In genomic region chr6:15248451-15249370, GRCh38 we compare ENCODE assay signal across 1 cellular context.
TF ChIP-seq lines count a peak whose summit lies in the region.

No MANE protein-coding gene starts in this region.

TF ChIP-seq in HEK293, 187 proteins besides CTCF, POLR2A, EP300 and RAD21 (continued from another document):
- TF ChIP-seq ZBTB49 (tag by site-specific recombination; IDR thresholded peaks at IDR 0.05; ENCODE audit: low read depth) (no peak), ZBTB17 (tag by site-specific recombination; IDR thresholded peaks at IDR 0.05) (0 out of 2 replicates have a peak, but pooled peaks have one; percentile 13), ZBTB20 (tag by site-specific recombination; IDR thresholded peaks at IDR 0.05) (peak; percentile 34; the same call in 1 of the 2 replicates), ZNF514 (tag by site-specific recombination; IDR thresholded peaks at IDR 0.05) (no peak), EGR2 (tag by site-specific recombination; IDR thresholded peaks at IDR 0.05; ENCODE audit: low read depth) (peak; percentile 73), ZNF366 (tag by site-specific recombination; conservative IDR thresholded peaks at IDR 0.05) (peak; percentile 86), ZNF610 (tag by site-specific recombination; IDR thresholded peaks at IDR 0.05; ENCODE audit: borderline replicate concordance) (peak; percentile 49; the same call in 1 of the 2 replicates), ZNF585B (tag by site-specific recombination; IDR thresholded peaks at IDR 0.05) (no peak), KLF1 (tag by site-specific recombination; IDR thresholded peaks at IDR 0.05) (peak; percentile 68), ZNF843 (tag by site-specific recombination; IDR thresholded peaks at IDR 0.05) (0 out of 2 replicates have a peak, but pooled peaks have one; percentile 48), ZNF341 (tag by site-specific recombination; IDR thresholded peaks at IDR 0.05; ENCODE audit: low read depth) (peak; percentile 43), ZNF302 (tag by site-specific recombination; IDR thresholded peaks at IDR 0.05; ENCODE audit: low read depth) (no peak), KLF9 (tag by site-specific recombination; IDR thresholded peaks at IDR 0.05; ENCODE audit: low read depth) (peak; percentile 57; the same call in 1 of the 2 replicates), ZNF398 (tag by site-specific recombination; IDR thresholded peaks at IDR 0.05) (peak; percentile 98), ZFHX2 (tag by site-specific recombination; conservative IDR thresholded peaks at IDR 0.05) (peak; percentile 85), ZNF600 (tag by site-specific recombination; IDR thresholded peaks at IDR 0.05) (peak; percentile 93), ZNF433 (tag by site-specific recombination; IDR thresholded peaks at IDR 0.05; ENCODE audit: low read depth) (no peak), ZNF335 (tag by site-specific recombination; conservative IDR thresholded peaks at IDR 0.05) (0 out of 2 replicates have a peak, but pooled peaks have one; percentile 54)
